16 cellular contexts compared by ENCODE assay signal in genomic region chr5:154193176-154193575, GRCh38. TPM values are rescaled to one million over a fixed set of nuclear protein-coding genes. Genes with fewer than 3 reads are reported as not detected.
DNase-seq lines count a peak whose midpoint lies in the region; FAIRE-seq and TF ChIP-seq lines count a peak whose summit lies in the region.
"Had no signal": no experiment of that assay in that cellular context is flagged by ENCODE, and none has a peak within 500 bp of the region (broad histone marks: within the 10 kb centered on the region; RNA-seq: fewer than 3 reads in every experiment).

No MANE protein-coding gene starts in this region.

- no peak for DNase-seq in AG04450 (ENCODE audit: low read depth, low spot score)
- DNase-seq in frontal cortex (ENCODE audit: low spot score in 2 of 2) = peak; percentile 21 to 55
- peak; percentile 52 for DNase-seq in occipital lobe (lab: John Stamatoyannopoulos, UW)
- DNase-seq in SW 1271 (lab: John Stamatoyannopoulos, UW) = no peak
- no peak for DNase-seq in hepatic stellate cell (ENCODE audit: low spot score)
- no peak for DNase-seq in NCI-H510A (lab: John Stamatoyannopoulos, UW)
- no peak for DNase-seq in GM19238 (ENCODE audit: insufficient read length, low spot score)
- DNase-seq: activated CD4-positive, CD25-positive, alpha-beta regulatory T cell; activated naive CD8-positive, alpha-beta T cell treated with anti-CD3 and anti-CD28 coated beads, Interleukin-2, amount 50 U/mL, for 24 hours; DND-41; left colon; MV-4-11; NCI-H226 had no signal

- no peaks in the 10 kb centered on the region; the same call in 1 of the 2 replicates for H3K9me3 ChIP-seq in AG04450 (ENCODE audit: control insufficient read depth, insufficient read depth, low read length)
- H3K9me3 ChIP-seq: tibial nerve had no signal

- TF ChIP-seq CTCF in AG04450 (IDR thresholded peaks at IDR 0.05; ENCODE audit: low read depth, low read length) (no peak), WI38 (IDR thresholded peaks at IDR 0.05; ENCODE audit: low read depth, low read length) (no peak)

- H3K27me3 ChIP-seq in AG04450 (ENCODE audit: control insufficient read depth, insufficient read depth, low read length) = no peaks in the 10 kb centered on the region
- H3K27me3 ChIP-seq: tibial nerve had no signal

- H3K27ac ChIP-seq in AG04450 (ENCODE audit: low read depth, low read length) = no peak overlapping the region

- FAIRE-seq in frontal cortex (lab: Jason Lieb, UNC) = no peak
- FAIRE-seq: HTR-8/SVneo had no signal

- peak overlapping the region; percentile 1 for H3K4me3 ChIP-seq in AG04450 (ENCODE audit: low read depth, low read length)
- H3K4me3 ChIP-seq in WI38 (ENCODE audit: low read depth, low read length) = peak overlapping the region; percentile 29

- POLR2A ChIA-PET in AG04450 (lab: Yijun Ruan, JAX) = interaction anchor here (0.6 to 1.3 kb wide), 3 partner anchors 28 to 244 kb away, joined by 3 to 8 read pairs (median 4); no protein-coding TSS in a partner anchor

- CTCF ChIA-PET in AG04450 (lab: Charles Lee) = interaction anchor here (1.0 to 7.6 kb wide), 4 partner anchors 14 to 214 kb away, joined by 3 to 98 read pairs (median 4); no protein-coding TSS in a partner anchor

RNA-seq across cellular contexts. Expression of gene GALNT10, which starts 2.6 kb away (rescaled TPM):
- 93.1 and 109 TPM in 2 replicates for polyA plus RNA-seq in AG04450 (2011; rRNA removed)
- 158 and 224 TPM in 2 replicates for polyA minus RNA-seq in AG04450 (2011; rRNA and poly(A)+ RNA removed)
- total RNA-seq in frontal cortex = 5.7 TPM
- 10.1 TPM for total RNA-seq in occipital lobe

Comparison
In these comparisons a context has a peak if more than half of its experiments do, and no peak if none do; other contexts are left out.
1. DNase-seq: peak in frontal cortex (2 of 2) and occipital lobe (single experiment); none in AG04450 (single experiment), SW 1271 (0 of 2), hepatic stellate cell (single experiment), NCI-H510A (single experiment) and GM19238 (single experiment).